In the genomic region with DNA sequence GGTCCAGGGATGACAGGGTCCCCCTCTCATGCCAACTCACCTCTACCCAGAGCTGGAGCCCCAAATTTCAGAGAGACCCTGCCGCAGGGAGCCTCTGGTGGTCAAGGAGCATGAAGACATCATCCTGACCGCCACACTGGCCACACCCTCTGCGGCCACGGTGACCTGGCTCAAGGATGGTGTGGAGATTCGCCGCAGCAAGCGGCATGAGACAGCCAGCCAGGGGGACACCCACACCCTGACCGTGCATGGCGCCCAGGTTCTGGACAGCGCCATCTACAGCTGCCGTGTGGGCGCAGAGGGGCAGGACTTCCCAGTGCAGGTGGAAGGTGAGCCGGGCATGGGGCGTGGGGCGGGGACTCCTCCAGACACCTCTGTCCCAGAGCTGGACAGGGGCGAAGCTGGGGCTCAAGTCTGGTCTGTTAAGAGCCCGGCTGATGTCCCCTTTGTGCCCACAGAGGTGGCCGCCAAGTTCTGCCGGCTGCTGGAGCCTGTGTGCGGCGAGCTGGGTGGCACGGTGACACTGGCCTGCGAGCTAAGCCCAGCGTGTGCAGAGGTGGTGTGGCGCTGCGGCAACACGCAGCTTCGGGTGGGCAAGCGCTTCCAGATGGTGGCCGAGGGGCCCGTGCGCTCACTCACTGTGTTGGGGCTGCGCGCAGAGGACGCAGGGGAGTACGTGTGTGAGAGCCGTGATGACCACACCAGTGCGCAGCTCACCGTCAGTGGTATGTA, we compare ENCODE assay signal across 1 cellular context.
TF ChIP-seq lines count a peak whose summit lies in the region.

No MANE protein-coding gene starts in this region.

TF ChIP-seq in GM23338, 12 proteins besides CTCF, POLR2A, EP300 and RAD21 (continued from another document):
- TF ChIP-seq ZNF462 (CRISPR knock-in tag; IDR thresholded peaks at IDR 0.05) (no peak), NANOG (IDR thresholded peaks at IDR 0.05; ENCODE audit: borderline replicate concordance) (no peak), ZNF114 (CRISPR knock-in tag; IDR thresholded peaks at IDR 0.05) (no peak)
